36 cellular contexts compared by ENCODE assay signal in the genomic region with DNA sequence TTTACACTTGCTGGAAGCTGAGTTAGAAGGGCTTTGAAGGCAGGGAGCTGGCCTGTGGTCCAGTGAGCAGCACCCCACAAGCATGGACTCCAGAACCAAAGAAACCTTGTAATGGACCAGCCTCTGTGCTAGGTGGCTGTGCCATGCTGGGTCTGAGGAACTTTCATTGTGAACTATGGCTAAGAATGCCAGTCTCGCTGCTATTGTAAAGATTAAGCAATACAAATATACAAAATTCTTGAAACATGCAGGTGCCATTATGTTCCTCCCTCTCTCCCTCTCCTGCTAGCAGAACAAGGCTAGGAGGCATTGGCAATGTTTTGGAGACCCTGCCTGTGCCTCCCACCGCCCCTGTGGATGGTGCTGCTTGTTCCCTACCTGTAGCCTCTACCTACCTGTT.
"Had no signal": no experiment of that assay in that cellular context is flagged by ENCODE, and none has a peak within 500 bp of the region (broad histone marks: within the 10 kb centered on the region; RNA-seq: fewer than 3 reads in every experiment).

No MANE protein-coding gene starts in this region.

- H3K9me3 ChIP-seq: ascending aorta had no signal

- DNase-seq: activated B cell treated with CpG ODN at 0.5 μM for 24 hours; activated CD4-positive, alpha-beta memory T cell treated with anti-CD3 and anti-CD28 coated beads, Interleukin-2, amount 10 ng/mL, durations not matched to agents 7 days and 5 days; activated CD4-positive, alpha-beta T cell treated with anti-CD3 and anti-CD28 coated beads for 4 hours; activated CD4-positive, alpha-beta T cell treated with anti-CD3 and anti-CD28 coated beads, Interleukin-2, amount 10 ng/mL, durations not matched to agents 24 days and 14 days; activated CD4-positive, alpha-beta T cell treated with anti-CD3 and anti-CD28 coated beads, Interleukin-2, amount 50 U/mL, for 1 hour; activated CD4-positive, alpha-beta T cell treated with anti-CD3 and anti-CD28 coated beads, Interleukin-2, amount 50 U/mL, for 4 hours; activated CD4-positive, CD25-positive, alpha-beta regulatory T cell treated with anti-CD3 and anti-CD28 coated beads, Interleukin-2, amount 50 U/mL, for 72 hours; activated CD8-positive, alpha-beta memory T cell treated with anti-CD3 and anti-CD28 coated beads for 24 hours; activated CD8-positive, alpha-beta memory T cell treated with anti-CD3 and anti-CD28 coated beads, Interleukin-2, amount 10 ng/mL, durations not matched to agents 7 days and 5 days; activated CD8-positive, alpha-beta memory T cell treated with anti-CD3 and anti-CD28 coated beads, Interleukin-2, amount 50 U/mL, for 48 hours; activated CD8-positive, alpha-beta T cell treated with anti-CD3 and anti-CD28 coated beads, Interleukin-2, amount 10 ng/mL, durations not matched to agents 7 days and 5 days; activated effector memory CD4-positive, alpha-beta T cell treated with anti-CD3 and anti-CD28 coated beads, Interleukin-2, amount 50 U/mL, for 16 hours; activated gamma-delta T cell treated with Interleukin-2 at 50 U/mL for 16 hours; activated naive CD4-positive, alpha-beta T cell; activated naive CD4-positive, alpha-beta T cell treated with anti-CD3 and anti-CD28 coated beads for 36 hours; activated T-cell treated with anti-CD3 and anti-CD28 coated beads, Interleukin-2, amount 50 U/mL, for 1 hour; activated T-cell treated with anti-CD3 and anti-CD28 coated beads, Interleukin-2, amount 50 U/mL, for 4 hours; activated T-cell treated with anti-CD3 and anti-CD28 coated beads, Interleukin-2, amount 50 U/mL, for 72 hours; amygdala; anterior cingulate cortex; caudate nucleus; cerebellar nuclear complex; T-helper 1 cell; T-helper 2 cell; T-helper 9 cell had no signal

- H3K27ac Mint-ChIP-seq: activated B cell treated with CpG ODN at 0.5 μM for 24 hours; activated CD4-positive, alpha-beta memory T cell treated with anti-CD3 and anti-CD28 coated beads, Interleukin-2, amount 10 ng/mL, durations not matched to agents 7 days and 5 days; activated CD4-positive, alpha-beta T cell treated with anti-CD3 and anti-CD28 coated beads, Interleukin-2, amount 10 ng/mL, durations not matched to agents 24 days and 14 days; activated CD8-positive, alpha-beta memory T cell treated with anti-CD3 and anti-CD28 coated beads, Interleukin-2, amount 10 ng/mL, durations not matched to agents 7 days and 5 days; activated CD8-positive, alpha-beta T cell treated with anti-CD3 and anti-CD28 coated beads, Interleukin-2, amount 10 ng/mL, durations not matched to agents 7 days and 5 days; activated naive CD4-positive, alpha-beta T cell treated with anti-CD3 and anti-CD28 coated beads for 36 hours; activated naive CD4-positive, alpha-beta T cell treated with anti-CD3 and anti-CD28 coated beads, Interleukin-2, amount 50 U/mL, for 24 hours; activated naive CD8-positive, alpha-beta T cell; activated T-cell treated with anti-CD3 and anti-CD28 coated beads, Interleukin-2, amount 50 U/mL, for 72 hours; activated T-helper 1 cell treated with anti-CD3 and anti-CD28 coated beads, Interleukin-12 subunit alpha, Interleukin-12 subunit beta, Interleukin-2, Interleukin-4 antibody, amounts not matched to agents 30 ng/mL and 10 ng/mL and 1 ng/mL, durations not matched to agents 14 hours and 24 hours and 36 hours; activated T-helper 17 cell treated with anti-CD3 and anti-CD28 coated beads, Interleukin-2, amount 50 U/mL, for 72 hours; brain; T-helper 1 cell treated with Interleukin-12 subunit alpha and Interleukin-12 subunit beta and Interleukin-4 antibody, amounts not matched to agents 30 μg/mL and 1 μg/mL, for 36 hours; T-helper 2 cell treated with Interferon-gamma antibody and Interleukin-4, amounts not matched to agents 5 μg/mL and 100 μg/mL, for 36 hours had no signal

- H3K9me3 Mint-ChIP-seq: activated B cell treated with CpG ODN at 0.5 μM for 24 hours; activated CD4-positive, alpha-beta memory T cell treated with anti-CD3 and anti-CD28 coated beads, Interleukin-2, amount 10 ng/mL, durations not matched to agents 7 days and 5 days; activated CD4-positive, alpha-beta T cell treated with anti-CD3 and anti-CD28 coated beads, Interleukin-2, amount 10 ng/mL, durations not matched to agents 24 days and 14 days; activated naive CD4-positive, alpha-beta T cell treated with anti-CD3 and anti-CD28 coated beads for 36 hours; activated naive CD4-positive, alpha-beta T cell treated with anti-CD3 and anti-CD28 coated beads, Interleukin-2, amount 50 U/mL, for 24 hours; activated T-cell treated with anti-CD3 and anti-CD28 coated beads, Interleukin-2, amount 50 U/mL, for 4 hours; activated T-cell treated with anti-CD3 and anti-CD28 coated beads, Interleukin-2, amount 50 U/mL, for 72 hours; activated T-helper 1 cell treated with anti-CD3 and anti-CD28 coated beads, Interleukin-12 subunit alpha, Interleukin-12 subunit beta, Interleukin-2, Interleukin-4 antibody, amounts not matched to agents 30 ng/mL and 10 ng/mL and 1 ng/mL, durations not matched to agents 14 hours and 24 hours and 36 hours; activated T-helper 17 cell treated with anti-CD3 and anti-CD28 coated beads, Interleukin-2, amount 50 U/mL, for 72 hours; central memory CD8-positive, alpha-beta T cell; T-helper 1 cell treated with Interleukin-12 subunit alpha and Interleukin-12 subunit beta and Interleukin-4 antibody, amounts not matched to agents 30 μg/mL and 1 μg/mL, for 36 hours; T-helper 2 cell treated with Interferon-gamma antibody and Interleukin-4, amounts not matched to agents 5 μg/mL and 100 μg/mL, for 36 hours had no signal

- H3K4me3 ChIP-seq: ascending aorta, cardiac muscle cell had no signal

- H3K36me3 Mint-ChIP-seq: activated CD8-positive, alpha-beta memory T cell treated with anti-CD3 and anti-CD28 coated beads, Interleukin-2, amount 10 ng/mL, durations not matched to agents 7 days and 5 days; activated naive CD4-positive, alpha-beta T cell treated with anti-CD3 and anti-CD28 coated beads, Interleukin-2, amount 50 U/mL, for 24 hours; activated naive CD8-positive, alpha-beta T cell; brain had no signal

- H3K4me1 Mint-ChIP-seq: activated B cell treated with CpG ODN at 0.5 μM for 24 hours; activated CD4-positive, alpha-beta memory T cell treated with anti-CD3 and anti-CD28 coated beads, Interleukin-2, amount 10 ng/mL, durations not matched to agents 7 days and 5 days; activated CD4-positive, alpha-beta T cell treated with anti-CD3 and anti-CD28 coated beads, Interleukin-2, amount 10 ng/mL, durations not matched to agents 24 days and 14 days; activated CD8-positive, alpha-beta memory T cell treated with anti-CD3 and anti-CD28 coated beads, Interleukin-2, amount 10 ng/mL, durations not matched to agents 7 days and 5 days; activated naive CD4-positive, alpha-beta T cell treated with anti-CD3 and anti-CD28 coated beads, Interleukin-2, amount 50 U/mL, for 24 hours; activated T-helper 17 cell treated with anti-CD3 and anti-CD28 coated beads, Interleukin-2, amount 50 U/mL, for 72 hours; brain; central memory CD8-positive, alpha-beta T cell had no signal

- H3K27me3 Mint-ChIP-seq: activated CD4-positive, alpha-beta T cell treated with anti-CD3 and anti-CD28 coated beads, Interleukin-2, amount 10 ng/mL, durations not matched to agents 24 days and 14 days; activated naive CD4-positive, alpha-beta T cell treated with anti-CD3 and anti-CD28 coated beads, Interleukin-2, amount 50 U/mL, for 24 hours had no signal

- H3K4me3 Mint-ChIP-seq: activated B cell treated with CpG ODN at 0.5 μM for 24 hours; activated CD4-positive, alpha-beta memory T cell treated with anti-CD3 and anti-CD28 coated beads, Interleukin-2, amount 10 ng/mL, durations not matched to agents 7 days and 5 days; activated CD4-positive, alpha-beta T cell treated with anti-CD3 and anti-CD28 coated beads, Interleukin-2, amount 10 ng/mL, durations not matched to agents 24 days and 14 days; activated CD8-positive, alpha-beta memory T cell treated with anti-CD3 and anti-CD28 coated beads, Interleukin-2, amount 10 ng/mL, durations not matched to agents 7 days and 5 days; activated CD8-positive, alpha-beta T cell treated with anti-CD3 and anti-CD28 coated beads, Interleukin-2, amount 10 ng/mL, durations not matched to agents 7 days and 5 days; activated naive CD4-positive, alpha-beta T cell treated with anti-CD3 and anti-CD28 coated beads for 36 hours; activated naive CD4-positive, alpha-beta T cell treated with anti-CD3 and anti-CD28 coated beads, Interleukin-2, amount 50 U/mL, for 24 hours; activated naive CD8-positive, alpha-beta T cell; activated T-cell treated with anti-CD3 and anti-CD28 coated beads, Interleukin-2, amount 50 U/mL, for 4 hours; activated T-cell treated with anti-CD3 and anti-CD28 coated beads, Interleukin-2, amount 50 U/mL, for 72 hours; activated T-helper 1 cell treated with anti-CD3 and anti-CD28 coated beads, Interleukin-12 subunit alpha, Interleukin-12 subunit beta, Interleukin-2, Interleukin-4 antibody, amounts not matched to agents 30 ng/mL and 10 ng/mL and 1 ng/mL, durations not matched to agents 14 hours and 24 hours and 36 hours; activated T-helper 17 cell treated with anti-CD3 and anti-CD28 coated beads, Interleukin-2, amount 50 U/mL, for 72 hours; brain; central memory CD8-positive, alpha-beta T cell; T-helper 1 cell treated with Interleukin-12 subunit alpha and Interleukin-12 subunit beta and Interleukin-4 antibody, amounts not matched to agents 30 μg/mL and 1 μg/mL, for 36 hours; T-helper 2 cell treated with Interferon-gamma antibody and Interleukin-4, amounts not matched to agents 5 μg/mL and 100 μg/mL, for 36 hours had no signal

- ATAC-seq: activated CD8-positive, alpha-beta memory T cell treated with anti-CD3 and anti-CD28 coated beads, Interleukin-2, amount 10 ng/mL, durations not matched to agents 7 days and 5 days; activated CD8-positive, alpha-beta T cell treated with anti-CD3 and anti-CD28 coated beads, Interleukin-2, amount 10 ng/mL, durations not matched to agents 7 days and 5 days; activated T-cell treated with anti-CD3 and anti-CD28 coated beads, Interleukin-2, amount 50 U/mL, for 4 hours; activated T-cell treated with anti-CD3 and anti-CD28 coated beads, Interleukin-2, amount 50 U/mL, for 72 hours; activated T-helper 17 cell treated with anti-CD3 and anti-CD28 coated beads, Interleukin-2, amount 50 U/mL, for 72 hours had no signal

- H3K36me3 ChIP-seq: ascending aorta, cardiac muscle cell had no signal

- H3K27ac ChIP-seq: ascending aorta, cardiac muscle cell, VCaP had no signal

- H3K27me3 ChIP-seq: ascending aorta, cardiac muscle cell had no signal
